20 cellular contexts compared by ENCODE assay signal in genomic region chr12:48946943-48947342, GRCh38. TPM values are rescaled to one million over a fixed set of nuclear protein-coding genes. Genes with fewer than 3 reads are reported as not detected.
DNase-seq lines count a peak whose midpoint lies in the region; ATAC-seq, FAIRE-seq and TF ChIP-seq lines count a peak whose summit lies in the region.
"Had no signal": no experiment of that assay in that cellular context is flagged by ENCODE, and none has a peak within 500 bp of the region (broad histone marks: within the 10 kb centered on the region; RNA-seq: fewer than 3 reads in every experiment).

No MANE protein-coding gene starts in this region.

- no peaks in the 10 kb centered on the region for H3K9me3 Mint-ChIP-seq in activated T-cell treated with anti-CD3 and anti-CD28 coated beads, Interleukin-2, amount 50 U/mL, for 24 hours
- no peaks in the 10 kb centered on the region for H3K9me3 Mint-ChIP-seq in activated T-helper 17 cell treated with anti-CD3 and anti-CD28 coated beads, Interleukin-2, amount 50 U/mL, for 72 hours

- H3K27me3 ChIP-seq in hepatocyte (no peaks in the 10 kb centered on the region), thyroid gland (no peaks in the 10 kb centered on the region)

- H3K9me3 ChIP-seq in hepatocyte (ENCODE audit: low read depth) (no peaks in the 10 kb centered on the region), thyroid gland (no peaks in the 10 kb centered on the region)

- no peak for ATAC-seq in activated T-helper 17 cell treated with anti-CD3 and anti-CD28 coated beads, Interleukin-2, amount 50 U/mL, for 72 hours (replicated peaks)
- no peak for ATAC-seq in GM19351 (IDR thresholded peaks at IDR 0.05; ENCODE audit: unreplicated experiment)
- ATAC-seq: Panc1 had no signal

- no peak for TF ChIP-seq POLR2A in thyroid gland (IDR thresholded peaks at IDR 0.05)

- TF ChIP-seq CTCF in hepatocyte (IDR thresholded peaks at IDR 0.05; ENCODE audit: poor library complexity): no peak
- no peak for TF ChIP-seq CTCF in thyroid gland (IDR thresholded peaks at IDR 0.05)

- intact Hi-C loops in thyroid gland (cut with DNase I): no loop called here

- H3K4me3 Mint-ChIP-seq in activated T-cell treated with anti-CD3 and anti-CD28 coated beads, Interleukin-2, amount 50 U/mL, for 24 hours: no peak overlapping the region
- H3K4me3 Mint-ChIP-seq in activated T-helper 17 cell treated with anti-CD3 and anti-CD28 coated beads, Interleukin-2, amount 50 U/mL, for 72 hours: no peak overlapping the region

- H3K79me2 ChIP-seq in hepatocyte: peaks cover 91% of the 10 kb centered on the region

- H3K27me3 Mint-ChIP-seq in activated T-cell treated with anti-CD3 and anti-CD28 coated beads, Interleukin-2, amount 50 U/mL, for 24 hours: no peaks in the 10 kb centered on the region
- no peaks in the 10 kb centered on the region for H3K27me3 Mint-ChIP-seq in activated T-helper 17 cell treated with anti-CD3 and anti-CD28 coated beads, Interleukin-2, amount 50 U/mL, for 72 hours

- no peak overlapping the region for H3K4me3 ChIP-seq in hepatocyte
- H3K4me3 ChIP-seq in thyroid gland (replicated peaks in 1 of 3): no peak overlapping the region

- H3K36me3 ChIP-seq in hepatocyte (replicated peaks; ENCODE audit: insufficient read depth, low read depth) (no peaks in the 10 kb centered on the region), thyroid gland (no peaks in the 10 kb centered on the region)

- 86% methylated on average over 6 of the region's 6 CpGs for WGBS in hepatocyte (ENCODE audit: low lambda C conversion rate, missing lambda C conversion rate)
- WGBS in thyroid gland, 2 donors: 49 to 52% methylated on average over 6 of the region's 6 CpGs

- peaks cover 33% of the 10 kb centered on the region for H3K36me3 Mint-ChIP-seq in activated T-cell treated with anti-CD3 and anti-CD28 coated beads, Interleukin-2, amount 50 U/mL, for 24 hours (ENCODE audit: low read depth)
- H3K36me3 Mint-ChIP-seq in activated T-helper 17 cell treated with anti-CD3 and anti-CD28 coated beads, Interleukin-2, amount 50 U/mL, for 72 hours (ENCODE audit: low read depth): peaks cover 39% of the 10 kb centered on the region

- H3K9me2 ChIP-seq in hepatocyte (replicated peaks; ENCODE audit: insufficient read depth): no peaks in the 10 kb centered on the region

- H3K27ac ChIP-seq in hepatocyte: peak overlapping the region; percentile 18
- peak overlapping the region; percentile 23 to 91 (median 69) for H3K27ac ChIP-seq in thyroid gland

- FAIRE-seq in HTR-8/SVneo (lab: Jason Lieb, UNC): no peak

- H3K4me1 ChIP-seq in hepatocyte (ENCODE audit: insufficient read depth): no peaks in the 10 kb centered on the region
- H3K4me1 ChIP-seq in thyroid gland: peaks cover 42 to 62% of the 10 kb centered on the region in 2 donors

- no peak overlapping the region for H3K4me2 ChIP-seq in hepatocyte

- DNase-seq in activated T-cell treated with anti-CD3 and anti-CD28 coated beads, Interleukin-2, amount 50 U/mL, for 24 hours: no peak
- no peak for DNase-seq in activated T-cell treated with anti-CD3 and anti-CD28 coated beads for 4 hours
- DNase-seq in hepatocyte (ENCODE audit: low spot score): no peak
- DNase-seq in thyroid gland: peak; percentile 53 to 60
- DNase-seq in SIG-M5 (lab: John Stamatoyannopoulos, UW): no peak
- no peak for DNase-seq in HTR-8/SVneo (ENCODE audit: insufficient read length, low spot score)
- DNase-seq: 8988T; EL; GF-D8; H7; KG1; NCI-H1092 treated with DMSO at 0.1 percent for 48 hours; NCI-H1436 treated with DMSO at 0.1 percent for 48 hours; NCI-H226; NCI-H524; NK-92 treated with Interleukin-12 subunit alpha and Interleukin-12 subunit beta, amount 100 ng/mL, for 24 hours had no signal

- H4K20me1 ChIP-seq in hepatocyte (ENCODE audit: insufficient read depth, poor library complexity, severe bottlenecking): peaks cover 74% of the 10 kb centered on the region

- no peak overlapping the region for H2AFZ ChIP-seq in hepatocyte

- H3K4me1 Mint-ChIP-seq in activated T-cell treated with anti-CD3 and anti-CD28 coated beads, Interleukin-2, amount 50 U/mL, for 24 hours (ENCODE audit: low read depth): peaks cover 13% of the 10 kb centered on the region
- H3K4me1 Mint-ChIP-seq in activated T-helper 17 cell treated with anti-CD3 and anti-CD28 coated beads, Interleukin-2, amount 50 U/mL, for 72 hours: peaks cover 20% of the 10 kb centered on the region

- peak overlapping the region; percentile 12 for H3K27ac Mint-ChIP-seq in activated T-cell treated with anti-CD3 and anti-CD28 coated beads, Interleukin-2, amount 50 U/mL, for 24 hours
- peak overlapping the region; percentile 61 for H3K27ac Mint-ChIP-seq in activated T-helper 17 cell treated with anti-CD3 and anti-CD28 coated beads, Interleukin-2, amount 50 U/mL, for 72 hours

RNA-seq across cellular contexts. Expression of gene ARF3, which starts 10.3 kb away (rescaled TPM):
- 100 to 1,000 TPM in 1 of 2 donors, 10 to 100 TPM in 1; 84.1 to 128 TPM for total RNA-seq in activated T-helper 17 cell treated with anti-CD3 and anti-CD28 coated beads, Interleukin-2, amount 50 U/mL, for 72 hours
- total RNA-seq in hepatocyte (67.7 and 71.3 TPM in 2 replicates), thyroid gland (100 to 1,000 TPM in 3 of 4 donors, 10 to 100 TPM in 1; 92.7 to 177 (median 136) TPM)
- 57.6 and 61.6 TPM in 2 replicates for polyA plus RNA-seq in hepatocyte

RNA-seq across cellular contexts. Expression of gene FKBP11, which starts 21.7 kb away (rescaled TPM):
- 100 to 1,000 TPM in 1 of 2 donors, 10 to 100 TPM in 1; 55.0 to 100 TPM for total RNA-seq in activated T-helper 17 cell treated with anti-CD3 and anti-CD28 coated beads, Interleukin-2, amount 50 U/mL, for 72 hours
- total RNA-seq in hepatocyte (30.4 and 37.8 TPM in 2 replicates), thyroid gland (10 to 100 TPM in 3 of 4 donors, 1 to 10 TPM in 1; 9.0 to 20.1 (median 16.5) TPM)
- polyA plus RNA-seq in hepatocyte: 201 and 232 TPM in 2 replicates

RNA-seq across cellular contexts. Expression of gene WNT10B, which starts 24.6 kb away (rescaled TPM):
- under 1 TPM; 0.22 to 0.29 TPM for total RNA-seq in activated T-helper 17 cell treated with anti-CD3 and anti-CD28 coated beads, Interleukin-2, amount 50 U/mL, for 72 hours
- 0.30 TPM in 1 of 2 replicates, not detected in the other for total RNA-seq in hepatocyte
- 0.77 and 1.1 TPM in 2 replicates for polyA plus RNA-seq in hepatocyte
- total RNA-seq in thyroid gland: 1 to 10 TPM in 1 of 4 donors, under 1 TPM in 2, not detected in 1; 0.54 to 1.7 (median 0.59) TPM

RNA-seq across cellular contexts. Expression of gene WNT1, which starts 31.2 kb away (rescaled TPM):
- total RNA-seq in activated T-helper 17 cell treated with anti-CD3 and anti-CD28 coated beads, Interleukin-2, amount 50 U/mL, for 72 hours: not detected
- total RNA-seq in hepatocyte (not detected in 2 replicates), thyroid gland (not detected)
- not detected in 2 replicates for polyA plus RNA-seq in hepatocyte
- total RNA-seq: H7, HT1080 had no signal

RNA-seq across cellular contexts. Expression of gene DDN, which starts 52.2 kb away (rescaled TPM):
- total RNA-seq in activated T-helper 17 cell treated with anti-CD3 and anti-CD28 coated beads, Interleukin-2, amount 50 U/mL, for 72 hours: 1 to 10 TPM in 1 of 2 donors, under 1 TPM in 1; 0.32 to 1.5 TPM
- 0.10 and 0.20 TPM in 2 replicates for total RNA-seq in hepatocyte
- not detected in 2 replicates for polyA plus RNA-seq in hepatocyte
- total RNA-seq in thyroid gland: under 1 TPM in 2 of 4 donors, not detected in 2; 0.11 to 0.13 TPM

Comparison
In these comparisons a context has a peak if more than half of its experiments do, and no peak if none do; other contexts are left out.
1. DNase-seq: peak in thyroid gland (2 of 2); none in activated T-cell treated with anti-CD3 and anti-CD28 coated beads, Interleukin-2, amount 50 U/mL, for 24 hours (single experiment), activated T-cell treated with anti-CD3 and anti-CD28 coated beads for 4 hours (single experiment), hepatocyte (single experiment), SIG-M5 (single experiment) and HTR-8/SVneo (single experiment).